ENCODE assay signal across 1 cellular context in genomic region chr3:197297476-197298340, GRCh38.
TF ChIP-seq lines count a peak whose summit lies in the region.

No MANE protein-coding gene starts in this region.

TF ChIP-seq in HepG2, 621 proteins besides CTCF, POLR2A, EP300 and RAD21 (continued from another document and continues in another):
- TF ChIP-seq ZFP91 (CRISPR knock-in tag; IDR thresholded peaks at IDR 0.05; ENCODE audit: borderline replicate concordance), result 0 out of 2 replicates have a peak, but pooled peaks have one; percentile 11
- peak; percentile 63 for TF ChIP-seq ZNF687 (CRISPR knock-in tag; IDR thresholded peaks at IDR 0.05)
- peak; percentile 88 for TF ChIP-seq RAD51 (IDR thresholded peaks at IDR 0.05; ENCODE audit: borderline replicate concordance)
- 0 out of 2 replicates have a peak, but pooled peaks have one; percentile 18 for TF ChIP-seq ZNF788 (CRISPR knock-in tag; IDR thresholded peaks at IDR 0.05; ENCODE audit: borderline replicate concordance)
- no peak for TF ChIP-seq ZFYVE20 (CRISPR knock-in tag; IDR thresholded peaks at IDR 0.05; ENCODE audit: borderline replicate concordance, low read depth)
- peak; percentile 17; the same call in 1 of the 2 replicates for TF ChIP-seq ZNF629 (CRISPR knock-in tag; conservative IDR thresholded peaks at IDR 0.05)
- no peak for TF ChIP-seq HNRNPH1 (optimal IDR thresholded peaks at IDR 0.05; ENCODE audit: low read depth, low read length)
- 0 out of 2 replicates have a peak, but pooled peaks have one; percentile 23 for TF ChIP-seq ISL2 (CRISPR knock-in tag; IDR thresholded peaks at IDR 0.05)
- TF ChIP-seq KLF12 (CRISPR knock-in tag; IDR thresholded peaks at IDR 0.05; ENCODE audit: borderline replicate concordance), result 0 out of 2 replicates have a peak, but pooled peaks have one; percentile 36
- TF ChIP-seq POGZ (CRISPR knock-in tag; IDR thresholded peaks at IDR 0.05), result peak; percentile 76
- TF ChIP-seq SAP130 (CRISPR knock-in tag; IDR thresholded peaks at IDR 0.05; ENCODE audit: low read depth), result peak; percentile 68
- no peak for TF ChIP-seq ZNF280B (CRISPR knock-in tag; IDR thresholded peaks at IDR 0.05; ENCODE audit: borderline replicate concordance)
- TF ChIP-seq BORCS8-MEF2B (CRISPR knock-in tag; IDR thresholded peaks at IDR 0.05), result peak; percentile 78
- no peak for TF ChIP-seq CERS6 (CRISPR knock-in tag; IDR thresholded peaks at IDR 0.05)
- 0 out of 2 replicates have a peak, but pooled peaks have one; percentile 27 for TF ChIP-seq NR2C2 (CRISPR knock-in tag; IDR thresholded peaks at IDR 0.05; ENCODE audit: borderline replicate concordance)
- TF ChIP-seq HNRNPK (IDR thresholded peaks at IDR 0.05; ENCODE audit: low read depth, low read length, poor library complexity, severe bottlenecking), result peak; percentile 95
- TF ChIP-seq ZBTB3 (CRISPR knock-in tag; IDR thresholded peaks at IDR 0.05; ENCODE audit: borderline replicate concordance, low read depth), result 0 out of 2 replicates have a peak, but pooled peaks have one; percentile 5
- peak; percentile 40; the same call in 1 of the 2 replicates for TF ChIP-seq ZNF451 (CRISPR knock-in tag; IDR thresholded peaks at IDR 0.05)
- peak; percentile 65 for TF ChIP-seq ZFX (CRISPR knock-in tag; IDR thresholded peaks at IDR 0.05; ENCODE audit: low read depth)
- TF ChIP-seq ZNF230 (CRISPR knock-in tag; IDR thresholded peaks at IDR 0.05), result peak; percentile 62; the same call in 1 of the 2 replicates
- peak; percentile 34; the same call in 1 of the 2 replicates for TF ChIP-seq ZGPAT (CRISPR knock-in tag; IDR thresholded peaks at IDR 0.05)
- TF ChIP-seq FOXA3 (CRISPR knock-in tag; IDR thresholded peaks at IDR 0.05), result 0 out of 2 replicates have a peak, but pooled peaks have one; percentile 20
- no peak for TF ChIP-seq STAG1 (CRISPR knock-in tag; IDR thresholded peaks at IDR 0.05)
- peak; percentile 61 for TF ChIP-seq ARID4A (CRISPR knock-in tag; IDR thresholded peaks at IDR 0.05; ENCODE audit: borderline replicate concordance)
- TF ChIP-seq XBP1 (CRISPR knock-in tag; IDR thresholded peaks at IDR 0.05), result no peak
- TF ChIP-seq YEATS4 (CRISPR knock-in tag; IDR thresholded peaks at IDR 0.05; ENCODE audit: borderline replicate concordance), result peak; percentile 87
- no peak for TF ChIP-seq NFE2 (CRISPR knock-in tag; IDR thresholded peaks at IDR 0.05)
- 0 out of 2 replicates have a peak, but pooled peaks have one; percentile 16 for TF ChIP-seq RXRA (CRISPR knock-in tag; IDR thresholded peaks at IDR 0.05)
- TF ChIP-seq ATF4 (CRISPR knock-in tag; IDR thresholded peaks at IDR 0.05), result 0 out of 4 replicates have a peak, but pooled peaks of 1 of the 2 experiments have one; percentile 25
- peak; percentile 19; the same call in 1 of the 3 replicates for TF ChIP-seq MXI1 (IDR thresholded peaks at IDR 0.05; ENCODE audit: borderline replicate concordance, low read depth, low read length)
- 0 out of 2 replicates have a peak, but pooled peaks have one; percentile 29 for TF ChIP-seq ZNF430 (CRISPR knock-in tag; IDR thresholded peaks at IDR 0.05)
- TF ChIP-seq ZBTB38 (CRISPR knock-in tag; IDR thresholded peaks at IDR 0.05), result peak; percentile 69
- TF ChIP-seq ZNF781 (CRISPR knock-in tag; IDR thresholded peaks at IDR 0.05; ENCODE audit: borderline replicate concordance, not compliant biosample characterization), result peak; percentile 64
- TF ChIP-seq ZNF672 (CRISPR knock-in tag; IDR thresholded peaks at IDR 0.05), result no peak
- TF ChIP-seq PHF20 (CRISPR knock-in tag; IDR thresholded peaks at IDR 0.05), result peak; percentile 61
- TF ChIP-seq REPIN1 (CRISPR knock-in tag; IDR thresholded peaks at IDR 0.05; ENCODE audit: borderline replicate concordance, low read depth), result 0 out of 2 replicates have a peak, but pooled peaks have one; percentile 12
- TF ChIP-seq ZNF460 (CRISPR knock-in tag; IDR thresholded peaks at IDR 0.05; ENCODE audit: borderline replicate concordance), result no peak
- TF ChIP-seq ZNF292 (CRISPR knock-in tag; IDR thresholded peaks at IDR 0.05; ENCODE audit: borderline replicate concordance, low read depth), result 0 out of 2 replicates have a peak, but pooled peaks have one; percentile 43
- TF ChIP-seq ATAD3A (CRISPR knock-in tag; IDR thresholded peaks at IDR 0.05), result no peak
- 0 out of 2 replicates have a peak, but pooled peaks have one; percentile 9 for TF ChIP-seq ZNF354B (CRISPR knock-in tag; IDR thresholded peaks at IDR 0.05)
- peak; percentile 7; the same call in 1 of the 2 replicates for TF ChIP-seq ZBTB25 (CRISPR knock-in tag; IDR thresholded peaks at IDR 0.05)
- TF ChIP-seq HNF4A (CRISPR knock-in tag; IDR thresholded peaks at IDR 0.05), result peak; percentile 61
- TF ChIP-seq CBFB (CRISPR knock-in tag; IDR thresholded peaks at IDR 0.05), result peak; percentile 15; the same call in 1 of the 2 replicates
- TF ChIP-seq POLR2G (IDR thresholded peaks at IDR 0.05; ENCODE audit: low read depth, low read length), result peak; percentile 71; the same call in 1 of the 2 replicates
- peak; percentile 54 for TF ChIP-seq ARNT2 (CRISPR knock-in tag; IDR thresholded peaks at IDR 0.05; ENCODE audit: low read depth)
- peak; percentile 58; the same call in 1 of the 2 replicates for TF ChIP-seq MAZ (IDR thresholded peaks at IDR 0.05; ENCODE audit: borderline replicate concordance, low read depth, low read length)
- TF ChIP-seq MAZ (CRISPR knock-in tag; IDR thresholded peaks at IDR 0.05; ENCODE audit: low read depth), result peak; percentile 58
- TF ChIP-seq NAIF1 (CRISPR knock-in tag; IDR thresholded peaks at IDR 0.05; ENCODE audit: borderline replicate concordance), result no peak
- 0 out of 2 replicates have a peak, but pooled peaks have one; percentile 77 for TF ChIP-seq ZNF790 (CRISPR knock-in tag; IDR thresholded peaks at IDR 0.05; ENCODE audit: borderline replicate concordance)
- TF ChIP-seq MAX (IDR thresholded peaks at IDR 0.05), result peak; percentile 21; the same call in 1 of the 2 replicates
